Comparison of ENCODE assay signal across 14 cellular contexts in the genomic region with DNA sequence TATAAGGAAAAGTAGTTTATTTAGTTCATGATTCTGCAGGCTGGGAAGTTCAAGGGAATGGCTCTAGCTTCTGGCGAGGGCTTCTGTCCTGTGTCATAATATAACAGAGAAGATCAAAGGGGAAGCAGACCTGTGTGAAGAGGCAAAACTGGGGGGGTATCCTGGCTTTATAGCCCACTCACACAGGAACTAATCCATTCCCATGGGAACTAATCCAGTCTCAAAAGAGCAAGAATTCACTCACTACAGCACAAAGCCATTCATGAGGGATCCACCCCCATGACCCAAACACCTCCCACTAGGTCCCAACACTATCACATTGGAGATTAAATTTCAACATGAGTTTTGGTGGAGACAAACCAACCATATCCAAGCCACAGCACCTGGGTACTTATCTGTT. TPM values are rescaled to one million over a fixed set of nuclear protein-coding genes. Genes with fewer than 3 reads are reported as not detected.
DNase-seq lines count a peak whose midpoint lies in the region; ATAC-seq and TF ChIP-seq lines count a peak whose summit lies in the region.
"Had no signal": no experiment of that assay in that cellular context is flagged by ENCODE, and none has a peak within 500 bp of the region (broad histone marks: within the 10 kb centered on the region; RNA-seq: fewer than 3 reads in every experiment).

No MANE protein-coding gene starts in this region.

- H3K4me3 ChIP-seq in HAP-1 = no peak overlapping the region
- no peak overlapping the region for H3K4me3 ChIP-seq in HL-60 (replicated peaks; ENCODE audit: insufficient read depth, low read length)
- H3K4me3 ChIP-seq in neuronal stem cell (ENCODE audit: low read length in 2 of 2) = no peak overlapping the region

- H3K4ac ChIP-seq in neuronal stem cell (ENCODE audit: low read length) = no peak overlapping the region

- no CpG with 5 or more reads among the region's 1 CpG for whole genome bisulfite sequencing in neuronal stem cell (ENCODE audit: extremely low coverage in 2 of 2, insufficient read length in 2 of 2, insufficient replicate concordance in 1 of 2), 2 donors

- H3K9ac ChIP-seq in neuronal stem cell (ENCODE audit: low read depth, low read length, poor library complexity) = no peak overlapping the region

- no peak overlapping the region for H3K18ac ChIP-seq in neuronal stem cell (ENCODE audit: low read length)

- H2BK12ac ChIP-seq in neuronal stem cell (ENCODE audit: low read length) = no peak overlapping the region

- H3K27me3 ChIP-seq in HAP-1 (ENCODE audit: low read depth) = no peaks in the 10 kb centered on the region
- no peaks in the 10 kb centered on the region for H3K27me3 ChIP-seq in HL-60 (ENCODE audit: insufficient read depth, poor library complexity, severe bottlenecking)
- no peaks in the 10 kb centered on the region for H3K27me3 ChIP-seq in neuronal stem cell (ENCODE audit: control insufficient read depth in 3 of 3, insufficient read depth in 3 of 3, low read depth in 1 of 3, low read length in 3 of 3)

- H3K36me3 ChIP-seq in HAP-1 (replicated peaks) (peaks cover 1% of the 10 kb centered on the region; the same call in 1 of the 2 replicates), neuronal stem cell (replicated peaks in 1 of 2; ENCODE audit: control insufficient read depth in 2 of 2, insufficient read depth in 2 of 2, low read length in 2 of 2) (peaks cover 0 to 9% of the 10 kb centered on the region in 2 donors)

- H3K27ac ChIP-seq in HL-60 (replicated peaks) (peak overlapping the region; percentile 48), neuronal stem cell (replicated peaks; ENCODE audit: low read length) (peak overlapping the region; percentile 59)

- H3K9me3 ChIP-seq in HAP-1 (no peaks in the 10 kb centered on the region), neuronal stem cell (replicated peaks in 1 of 2; ENCODE audit: control insufficient read depth in 2 of 2, insufficient read depth in 1 of 2, low read depth in 1 of 2, low read length in 2 of 2) (no peaks in the 10 kb centered on the region)

- H2BK5ac ChIP-seq in neuronal stem cell (ENCODE audit: low read length) = no peak overlapping the region

- in situ Hi-C loops in HAP-1 (cut with MboI; ENCODE audit: low sequenced_read_pairs) = no loop called here

- H2BK15ac ChIP-seq in neuronal stem cell (ENCODE audit: low read length) = no peak overlapping the region

- H3K4me2 ChIP-seq in neuronal stem cell (ENCODE audit: insufficient read depth, low read length, poor library complexity, severe bottlenecking) = no peak overlapping the region

- no peak for ATAC-seq in GM19452 (IDR thresholded peaks at IDR 0.05; ENCODE audit: unreplicated experiment)
- ATAC-seq: HCT116 had no signal

- no peak overlapping the region for H4K8ac ChIP-seq in neuronal stem cell (ENCODE audit: low read depth, low read length)

- H3K4me1 ChIP-seq in HAP-1 = no peaks in the 10 kb centered on the region
- peaks cover 0 to 5% of the 10 kb centered on the region in 2 donors for H3K4me1 ChIP-seq in neuronal stem cell (ENCODE audit: control insufficient read depth in 2 of 2, insufficient read depth in 1 of 2, low read depth in 1 of 2, low read length in 2 of 2)

- no peak overlapping the region for H2BK120ac ChIP-seq in neuronal stem cell (ENCODE audit: low read depth, low read length)

- H3K14ac ChIP-seq in neuronal stem cell (ENCODE audit: low read length) = no peak overlapping the region

- no peak overlapping the region for H3K23ac ChIP-seq in neuronal stem cell (ENCODE audit: low read depth, low read length, poor library complexity)

- no peaks in the 10 kb centered on the region for H3K79me1 ChIP-seq in neuronal stem cell (ENCODE audit: low read depth, low read length)

- H2AFZ ChIP-seq in neuronal stem cell (ENCODE audit: low read length) = no peak overlapping the region

- DNase-seq in HAP-1 (ENCODE audit: low spot score in 2 of 2) (peak; percentile 13 to 25), HL-60 (ENCODE audit: low read depth in 1 of 2, low spot score in 1 of 2) (no peak), ecto neural progenitor cell (ENCODE audit: low spot score) (peak; percentile 56), neuronal stem cell (ENCODE audit: low spot score) (peak; percentile 52), DMS79 (lab: John Stamatoyannopoulos, UW) (no peak)
- no peak for DNase-seq in activated naive CD4-positive, alpha-beta T cell treated with Interleukin-2 at 50 U/mL for 16 hours
- DNase-seq: C1 segment of cervical spinal cord; CD4-positive, alpha-beta memory T cell; DMS153; DND-41; GDM1; IMR-90 had no signal

- no peak overlapping the region for H4K91ac ChIP-seq in neuronal stem cell (ENCODE audit: low read depth, low read length, poor library complexity)

- no peak for TF ChIP-seq CTCF in HL-60 (IDR thresholded peaks at IDR 0.05; ENCODE audit: insufficient read depth, low read length)

- no peak overlapping the region for H2AK5ac ChIP-seq in neuronal stem cell (ENCODE audit: low read depth, low read length)

RNA-seq across cellular contexts. Expression of a gene that starts 6.9 kb away (rescaled TPM):
- polyA plus RNA-seq in neuronal stem cell (2013, experiment 1 of 2) = 19.3 TPM
- polyA plus RNA-seq in neuronal stem cell (2013, experiment 2 of 2) = 21.0 TPM

RNA-seq across cellular contexts. Expression of a gene that starts 7.4 kb away (rescaled TPM):
- 20.7 TPM for polyA plus RNA-seq in neuronal stem cell (2013, experiment 1 of 2)
- polyA plus RNA-seq in neuronal stem cell (2013, experiment 2 of 2) = 19.9 TPM

RNA-seq across cellular contexts. Expression of a gene that starts 58.3 kb away (rescaled TPM):
- 2.2 TPM for polyA plus RNA-seq in neuronal stem cell (2013, experiment 1 of 2)
- 2.8 TPM for polyA plus RNA-seq in neuronal stem cell (2013, experiment 2 of 2)

RNA-seq across cellular contexts. Expression of a gene that starts 58.3 kb away (rescaled TPM):
- polyA plus RNA-seq in neuronal stem cell (2013, experiment 1 of 2) = 8.4 TPM
- polyA plus RNA-seq in neuronal stem cell (2013, experiment 2 of 2) = 8.0 TPM

Comparison
In these comparisons a context has a peak if more than half of its experiments do, and no peak if none do; other contexts are left out.
1. DNase-seq: peak in HAP-1 (2 of 2), ecto neural progenitor cell (single experiment) and neuronal stem cell (single experiment); none in HL-60 (0 of 2), DMS79 (single experiment) and activated naive CD4-positive, alpha-beta T cell treated with Interleukin-2 at 50 U/mL for 16 hours (single experiment).